In genomic region chr12:48786591-48787544, GRCh38 we compare ENCODE assay signal across 11 cellular contexts. TPM values are rescaled to one million over a fixed set of nuclear protein-coding genes. Genes with fewer than 3 reads are reported as not detected.
DNase-seq lines count a peak whose midpoint lies in the region; ATAC-seq, FAIRE-seq and TF ChIP-seq lines count a peak whose summit lies in the region.
"Had no signal": no experiment of that assay in that cellular context is flagged by ENCODE, and none has a peak within 500 bp of the region (broad histone marks: within the 10 kb centered on the region; RNA-seq: fewer than 3 reads in every experiment).

No MANE protein-coding gene starts in this region.

- no peak for DNase-seq in bronchial epithelial cell (ENCODE audit: low read depth)
- peak; percentile 52 to 76 (median 71) for DNase-seq in right cardiac atrium
- DNase-seq in MV-4-11 (lab: John Stamatoyannopoulos, UW), result no peak
- no peak for DNase-seq in NCI-H69 (lab: John Stamatoyannopoulos, UW)
- DNase-seq in occipital lobe (lab: John Stamatoyannopoulos, UW), result no peak
- DNase-seq in NCI-H2227 treated with DMSO at 0.1 percent for 48 hours (lab: John Stamatoyannopoulos, UW), result no peak
- DNase-seq: activated T-cell treated with anti-CD3 and anti-CD28 coated beads, Interleukin-2, amount 50 U/mL, for 24 hours; NCI-H146 had no signal

- POLR2A ChIA-PET in HEK293 (lab: Yijun Ruan, JAX), result no interaction called here

- FAIRE-seq in bronchial epithelial cell (lab: Jason Lieb, UNC), result peak; percentile 66

- H3K27me3 ChIP-seq in bronchial epithelial cell (ENCODE audit: control insufficient read depth, insufficient read depth, low read length), result no peaks in the 10 kb centered on the region
- no peaks in the 10 kb centered on the region for H3K27me3 ChIP-seq in right cardiac atrium (ENCODE audit: control insufficient read depth, insufficient read depth)
- no peaks in the 10 kb centered on the region for H3K27me3 ChIP-seq in skeletal muscle satellite cell (ENCODE audit: control insufficient read depth, insufficient read depth, low read length)

- H3K4me1 ChIP-seq in HEK293 (ENCODE audit: control insufficient read depth, insufficient read depth, low read length) (peaks cover 6% of the 10 kb centered on the region), right cardiac atrium (ENCODE audit: control insufficient read depth, insufficient read depth, low read length) (peaks cover 10% of the 10 kb centered on the region), skeletal muscle satellite cell (ENCODE audit: control insufficient read depth, insufficient read depth, low read length) (peaks cover 13% of the 10 kb centered on the region)

- H3K9me3 ChIP-seq in HEK293 (ENCODE audit: control insufficient read depth, insufficient read depth, low read depth, low read length) (no peaks in the 10 kb centered on the region), right cardiac atrium (ENCODE audit: control insufficient read depth, low read length) (no peaks in the 10 kb centered on the region), skeletal muscle satellite cell (replicated peaks; ENCODE audit: low read length) (no peaks in the 10 kb centered on the region)
- H3K9me3 ChIP-seq: neutrophil had no signal

- H3K4me3 ChIP-seq in HEK293 (ENCODE audit: low read depth, low read length), result peak overlapping the region; percentile 77
- H3K4me3 ChIP-seq in bronchial epithelial cell (ENCODE audit: low read depth, low read length), result no peak overlapping the region
- H3K4me3 ChIP-seq in right cardiac atrium (ENCODE audit: low read length), result peak overlapping the region; percentile 99
- peak overlapping the region; percentile 99 for H3K4me3 ChIP-seq in skeletal muscle satellite cell (ENCODE audit: low read length)

- peaks cover 0 to 17% of the 10 kb centered on the region in 2 experiments; a peak in 2 of 3 replicates for H3K36me3 ChIP-seq in HEK293 (ENCODE audit: control insufficient read depth in 2 of 2, insufficient read depth in 1 of 2, low read length in 2 of 2)
- no peaks in the 10 kb centered on the region for H3K36me3 ChIP-seq in bronchial epithelial cell (ENCODE audit: control insufficient read depth, insufficient read depth, low read length)
- H3K36me3 ChIP-seq in skeletal muscle satellite cell (ENCODE audit: insufficient read depth, low read length), result no peaks in the 10 kb centered on the region
- H3K36me3 ChIP-seq: neutrophil had no signal

- CTCF ChIA-PET in HEK293 (lab: Yijun Ruan, JAX), result interaction anchor here (0.6 kb wide), 1 partner anchor 57 kb away, joined by 3 read pairs; no protein-coding TSS in a partner anchor

- H3K27ac ChIP-seq in HEK293 (ENCODE audit: extremely low read depth, low read depth, low read length) (peak overlapping the region; percentile 82), right cardiac atrium (ENCODE audit: low read length) (peak overlapping the region; percentile 94)
- H3K27ac ChIP-seq: neutrophil had no signal

- peak overlapping the region; percentile 89 for H3K9ac ChIP-seq in skeletal muscle satellite cell (ENCODE audit: low read depth, low read length)

- intact Hi-C loops in right cardiac atrium (cut with DNase I), result no loop called here

- TF ChIP-seq CTCF in HEK293 (tag by site-specific recombination; IDR thresholded peaks at IDR 0.05), result no peak
- TF ChIP-seq CTCF in bronchial epithelial cell (IDR thresholded peaks at IDR 0.05; ENCODE audit: insufficient read depth, low read length, severe bottlenecking), result no peak

- peak; percentile 72 to 74 for ATAC-seq in right cardiac atrium

- peak overlapping the region; percentile 95 for H3K4me2 ChIP-seq in skeletal muscle satellite cell (ENCODE audit: low read length)

- 24% methylated on average over 7 of the region's 7 CpGs for WGBS in right cardiac atrium

TF ChIP-seq in HEK293, 187 proteins besides CTCF, POLR2A, EP300 and RAD21 (continues in another document):
- TF ChIP-seq KLF1 (tag by site-specific recombination; IDR thresholded peaks at IDR 0.05) (no peak), ZXDB (tag by site-specific recombination; IDR thresholded peaks at IDR 0.05) (0 out of 2 replicates have a peak, but pooled peaks have one; percentile 18), ZBTB48 (tag by site-specific recombination; IDR thresholded peaks at IDR 0.05) (peak; percentile 9; the same call in 1 of the 2 replicates), ZNF423 (tag by site-specific recombination; IDR thresholded peaks at IDR 0.05) (peak; percentile 46; the same call in 1 of the 2 replicates), ZIC2 (tag by site-specific recombination; IDR thresholded peaks at IDR 0.05) (peak; percentile 43; the same call in 1 of the 2 replicates), EGR2 (tag by site-specific recombination; IDR thresholded peaks at IDR 0.05; ENCODE audit: low read depth) (peak; percentile 99), PATZ1 (tag by site-specific recombination; IDR thresholded peaks at IDR 0.05) (peak; percentile 78), ZNF202 (tag by site-specific recombination; IDR thresholded peaks at IDR 0.05; ENCODE audit: borderline replicate concordance) (no peak), ZNF214 (tag by site-specific recombination; IDR thresholded peaks at IDR 0.05; ENCODE audit: borderline replicate concordance) (no peak), SP3 (tag by site-specific recombination; IDR thresholded peaks at IDR 0.05) (no peak)
- TF ChIP-seq, protein P1, sequence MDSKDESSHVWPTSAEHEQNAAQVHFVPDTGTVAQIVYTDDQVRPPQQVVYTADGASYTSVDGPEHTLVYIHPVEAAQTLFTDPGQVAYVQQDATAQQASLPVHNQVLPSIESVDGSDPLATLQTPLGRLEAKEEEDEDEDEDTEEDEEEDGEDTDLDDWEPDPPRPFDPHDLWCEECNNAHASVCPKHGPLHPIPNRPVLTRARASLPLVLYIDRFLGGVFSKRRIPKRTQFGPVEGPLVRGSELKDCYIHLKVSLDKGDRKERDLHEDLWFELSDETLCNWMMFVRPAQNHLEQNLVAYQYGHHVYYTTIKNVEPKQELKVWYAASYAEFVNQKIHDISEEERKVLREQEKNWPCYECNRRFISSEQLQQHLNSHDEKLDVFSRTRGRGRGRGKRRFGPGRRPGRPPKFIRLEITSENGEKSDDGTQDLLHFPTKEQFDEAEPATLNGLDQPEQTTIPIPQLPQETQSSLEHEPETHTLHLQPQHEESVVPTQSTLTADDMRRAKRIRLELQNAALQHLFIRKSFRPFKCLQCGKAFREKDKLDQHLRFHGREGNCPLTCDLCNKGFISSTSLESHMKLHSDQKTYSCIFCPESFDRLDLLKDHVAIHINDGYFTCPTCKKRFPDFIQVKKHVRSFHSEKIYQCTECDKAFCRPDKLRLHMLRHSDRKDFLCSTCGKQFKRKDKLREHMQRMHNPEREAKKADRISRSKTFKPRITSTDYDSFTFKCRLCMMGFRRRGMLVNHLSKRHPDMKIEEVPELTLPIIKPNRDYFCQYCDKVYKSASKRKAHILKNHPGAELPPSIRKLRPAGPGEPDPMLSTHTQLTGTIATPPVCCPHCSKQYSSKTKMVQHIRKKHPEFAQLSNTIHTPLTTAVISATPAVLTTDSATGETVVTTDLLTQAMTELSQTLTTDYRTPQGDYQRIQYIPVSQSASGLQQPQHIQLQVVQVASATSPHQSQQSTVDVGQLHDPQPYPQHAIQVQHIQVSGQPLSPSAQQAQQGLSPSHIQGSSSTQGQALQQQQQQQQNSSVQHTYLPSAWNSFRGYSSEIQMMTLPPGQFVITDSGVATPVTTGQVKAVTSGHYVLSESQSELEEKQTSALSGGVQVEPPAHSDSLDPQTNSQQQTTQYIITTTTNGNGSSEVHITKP (tag by site-specific recombination; IDR thresholded peaks at IDR 0.05), result peak; percentile 54; the same call in 1 of the 2 replicates
- TF ChIP-seq, protein P2, sequence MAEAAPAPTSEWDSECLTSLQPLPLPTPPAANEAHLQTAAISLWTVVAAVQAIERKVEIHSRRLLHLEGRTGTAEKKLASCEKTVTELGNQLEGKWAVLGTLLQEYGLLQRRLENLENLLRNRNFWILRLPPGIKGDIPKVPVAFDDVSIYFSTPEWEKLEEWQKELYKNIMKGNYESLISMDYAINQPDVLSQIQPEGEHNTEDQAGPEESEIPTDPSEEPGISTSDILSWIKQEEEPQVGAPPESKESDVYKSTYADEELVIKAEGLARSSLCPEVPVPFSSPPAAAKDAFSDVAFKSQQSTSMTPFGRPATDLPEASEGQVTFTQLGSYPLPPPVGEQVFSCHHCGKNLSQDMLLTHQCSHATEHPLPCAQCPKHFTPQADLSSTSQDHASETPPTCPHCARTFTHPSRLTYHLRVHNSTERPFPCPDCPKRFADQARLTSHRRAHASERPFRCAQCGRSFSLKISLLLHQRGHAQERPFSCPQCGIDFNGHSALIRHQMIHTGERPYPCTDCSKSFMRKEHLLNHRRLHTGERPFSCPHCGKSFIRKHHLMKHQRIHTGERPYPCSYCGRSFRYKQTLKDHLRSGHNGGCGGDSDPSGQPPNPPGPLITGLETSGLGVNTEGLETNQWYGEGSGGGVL (tag by site-specific recombination; IDR thresholded peaks at IDR 0.05), result peak; percentile 97

RNA-seq across cellular contexts. Expression of gene ADCY6, which starts 2.0 kb away (rescaled TPM):
- total RNA-seq in bronchial epithelial cell, result 13.4 and 32.6 TPM in 2 replicates
- 100 to 1,000 TPM in 1 of 4 donors, 10 to 100 TPM in 3; 75.0 to 125 (median 96.6) TPM for total RNA-seq in right cardiac atrium
- 51.4 TPM for polyA plus RNA-seq in right cardiac atrium
- 15.5 and 19.7 TPM in 2 replicates for total RNA-seq in skeletal muscle satellite cell (2012; rRNA removed)
- 31.5 TPM for total RNA-seq in occipital lobe

RNA-seq across cellular contexts. Expression of gene CACNB3, which starts 31.4 kb away (rescaled TPM):
- total RNA-seq in bronchial epithelial cell (7.4 and 8.6 TPM in 2 replicates), right cardiac atrium (1 to 10 TPM; 6.1 to 7.6 (median 7.1) TPM), occipital lobe (44.3 TPM)
- 3.5 TPM for polyA plus RNA-seq in right cardiac atrium
- 9.6 and 15.3 TPM in 2 replicates for total RNA-seq in skeletal muscle satellite cell (2012; rRNA removed)

Comparison
In these comparisons a context has a peak if more than half of its experiments do, and no peak if none do; other contexts are left out.
1. DNase-seq: peak in right cardiac atrium (3 of 3); none in bronchial epithelial cell (single experiment), MV-4-11 (single experiment), NCI-H69 (single experiment), occipital lobe (single experiment) and NCI-H2227 treated with DMSO at 0.1 percent for 48 hours (single experiment).